9 cellular contexts compared by ENCODE assay signal in genomic region chr4:110198472-110199419, GRCh38. TPM values are rescaled to one million over a fixed set of nuclear protein-coding genes. Genes with fewer than 3 reads are reported as not detected.
A peak's percentile ranks its signal among the peaks of the same experiment; 100 is the strongest.
DNase-seq lines count a peak whose midpoint lies in the region; ATAC-seq, FAIRE-seq and TF ChIP-seq lines count a peak whose summit lies in the region.
"Had no signal": no experiment of that assay in that cellular context is flagged by ENCODE, and none has a peak within 500 bp of the region (broad histone marks: within the 10 kb centered on the region; RNA-seq: fewer than 3 reads in every experiment).

Gene ELOVL6 (minus strand): TSS chr4:110198615. CDS start chr4:110198335, 280 bp downstream.

- H2BK15ac ChIP-seq in H1 (ENCODE audit: low read length) = no peak within 1 kb of the TSS; the same call in 1 of the 2 replicates

- H2BK5ac ChIP-seq in H1 (ENCODE audit: low read depth, low read length) = peak within 1 kb of the TSS; percentile 95

- 3% methylated on average over 39 of the region's 45 CpGs; no CpG with 5 or more reads in 1 of the 2 experiments for WGBS in H1 (ENCODE audit: extremely low coverage in 1 of 2, insufficient coverage in 1 of 2, insufficient read length in 1 of 2, insufficient replicate concordance in 2 of 2, low coverage in 1 of 2, low lambda C conversion rate in 2 of 2, missing lambda C conversion rate in 1 of 2), 2 experiments
- WGBS in lung, 2 donors = 1 to 3% methylated on average over 45 of the region's 45 CpGs

- H2BK120ac ChIP-seq in H1 (replicated peaks; ENCODE audit: low read depth, low read length) = peak within 1 kb of the TSS; percentile 75

- peak within 1 kb of the TSS; percentile 68 to 95 (median 82) for H3K9ac ChIP-seq in H1 (replicated peaks in 1 of 4; ENCODE audit: extremely low read depth in 1 of 4, low read depth in 3 of 4, low read length in 3 of 4)

- H3K4ac ChIP-seq in H1 (replicated peaks; ENCODE audit: insufficient read length, low read depth, low read length) = peak within 1 kb of the TSS; percentile 64

- CTCF ChIA-PET in HEK293 (lab: Yijun Ruan, JAX) = interaction anchor here (0.6 to 1.2 kb wide), 2 partner anchors 152 to 312 kb away, joined by 3 to 7 read pairs; no protein-coding TSS in a partner anchor
- CTCF ChIA-PET in H1 (lab: Charles Lee; ENCODE audit: partially characterized antibody) = interaction anchor here (0.6 to 1.1 kb wide), 5 partner anchors 9 to 145 kb away, joined by 3 to 4 read pairs (median 3); no protein-coding TSS in a partner anchor

- FAIRE-seq in H1 (lab: Jason Lieb, UNC) = no peak
- FAIRE-seq: colon had no signal

- TF ChIP-seq RAD21 in H1 (IDR thresholded peaks at IDR 0.05 in 1 of 2, conservative IDR thresholded peaks at IDR 0.05 in 1 of 2; ENCODE audit: low read depth in 2 of 2, low read length in 2 of 2) = peak in 1 of 2 experiments; percentile 23; a peak in 1 of 4 replicates

- H3K79me1 ChIP-seq in H1 (ENCODE audit: low read depth, low read length) = no peaks in the 10 kb centered on the region

- H3K23me2 ChIP-seq in H1 (ENCODE audit: low read depth, low read length) = peaks cover 14% of the 10 kb centered on the region

- H4K8ac ChIP-seq in H1 (ENCODE audit: extremely low read depth, insufficient read depth, low read length) = peak within 1 kb of the TSS; percentile 94; the same call in 1 of the 2 replicates

- DNase-seq in DMS153 (lab: John Stamatoyannopoulos, UW) = peak; percentile 75
- peak; percentile 13 for DNase-seq in NCI-H345 treated with DMSO at 0.1 percent for 48 hours (lab: John Stamatoyannopoulos, UW; ENCODE audit: unreplicated experiment)
- DNase-seq in activated CD4-positive, alpha-beta T cell treated with anti-CD3 and anti-CD28 coated beads, Interleukin-2, amount 50 U/mL, for 48 hours = peak; percentile 46 to 50
- DNase-seq in H1 (ENCODE audit: low read depth in 1 of 2, low spot score in 2 of 2) = peak; percentile 77 to 81
- peak; percentile 46 for DNase-seq in lung (ENCODE audit: low spot score)
- DNase-seq in stimulated activated CD4-positive, alpha-beta T cell treated with anti-CD3 and anti-CD28 coated beads, TNF-alpha, amount 100 ng/mL, for 24 hours (ENCODE audit: low read depth in 3 of 3) = peak; percentile 6 to 32 (median 11)

- H2AFZ ChIP-seq in H1 (ENCODE audit: low read length) = peak within 1 kb of the TSS; percentile 76; the same call in 1 of the 2 replicates

- TF ChIP-seq EP300 in H1 (IDR thresholded peaks at IDR 0.05; ENCODE audit: borderline replicate concordance in 1 of 2, low read depth in 2 of 2, low read length in 2 of 2) = 0 out of 3 replicates have a peak, but pooled peaks of 1 of the 2 experiments have one; percentile 50

- peak within 1 kb of the TSS; percentile 49 for H3K56ac ChIP-seq in H1 (replicated peaks; ENCODE audit: insufficient read length, low read depth, low read length)

- peak within 1 kb of the TSS; percentile 82 for H2BK12ac ChIP-seq in H1 (ENCODE audit: low read depth, low read length)

- no peaks in the 10 kb centered on the region for H4K20me1 ChIP-seq in H1 (replicated peaks in 1 of 2; ENCODE audit: control insufficient read depth in 1 of 2, insufficient read depth in 2 of 2, low read length in 2 of 2)

- no peak within 1 kb of the TSS for H3K23ac ChIP-seq in H1 (ENCODE audit: insufficient read length)

- H3K79me2 ChIP-seq in H1 (ENCODE audit: control insufficient read depth in 1 of 2, insufficient read depth in 2 of 2, low read length in 2 of 2) = peaks cover 0 to 37% of the 10 kb centered on the region in 2 experiments; a peak in 2 of 4 replicates

- no peaks in the 10 kb centered on the region for H3K27me3 ChIP-seq in H1 (replicated peaks in 1 of 4; ENCODE audit: control insufficient read depth in 3 of 4, extremely low read depth in 1 of 4, insufficient read depth in 3 of 4, low read length in 3 of 4)
- H3K27me3 ChIP-seq in lung (ENCODE audit: control insufficient read depth, insufficient read depth) = no peaks in the 10 kb centered on the region

- H3K4me2 ChIP-seq in H1 (ENCODE audit: insufficient read depth in 1 of 2, low read depth in 2 of 2, low read length in 2 of 2) = peak within 1 kb of the TSS; percentile 88 to 91

- H3K9me3 ChIP-seq in HEK293 (ENCODE audit: control insufficient read depth, insufficient read depth, low read depth, low read length) (no peaks in the 10 kb centered on the region), H1 (ENCODE audit: insufficient read depth in 2 of 2, low read depth in 1 of 2, low read length in 1 of 2) (no peaks in the 10 kb centered on the region), lung (ENCODE audit: control insufficient read depth in 2 of 2, insufficient read depth in 1 of 2, low read length in 1 of 2) (peaks cover 0 to 2% of the 10 kb centered on the region in 2 donors)

- H3K27ac ChIP-seq in HEK293 (ENCODE audit: extremely low read depth, low read depth, low read length) = peak within 1 kb of the TSS; percentile 84
- peak within 1 kb of the TSS; percentile 84 for H3K27ac ChIP-seq in H1 (ENCODE audit: low read depth, low read length)
- peak within 1 kb of the TSS in 1 of 2 donors; percentile 17 for H3K27ac ChIP-seq in lung (ENCODE audit: low read depth in 1 of 2, low read length in 1 of 2)

- H3K4me1 ChIP-seq in HEK293 (ENCODE audit: control insufficient read depth, insufficient read depth, low read length) (no peaks in the 10 kb centered on the region), H1 (replicated peaks in 1 of 4; ENCODE audit: control insufficient read depth in 3 of 4, insufficient read depth in 4 of 4, low read length in 3 of 4) (peaks cover 3 to 11% (median 7%) of the 10 kb centered on the region in 4 experiments; a peak in 5 of 7 replicates), lung (ENCODE audit: control insufficient read depth in 2 of 2, insufficient read depth in 2 of 2, low read length in 2 of 2) (peaks cover 0 to 2% of the 10 kb centered on the region in 2 donors)

- peak within 1 kb of the TSS; percentile 81 for H4K91ac ChIP-seq in H1 (replicated peaks; ENCODE audit: insufficient read length, low read length)

- H3K18ac ChIP-seq in H1 (ENCODE audit: extremely low read depth, low read length) = peak within 1 kb of the TSS; percentile 91

- TF ChIP-seq CTCF in HEK293 (tag by site-specific recombination; IDR thresholded peaks at IDR 0.05) (no peak), H1 (IDR thresholded peaks at IDR 0.05; ENCODE audit: control extremely low read depth in 1 of 3, insufficient read depth in 1 of 3, low read depth in 1 of 3, low read length in 3 of 3) (no peak), lung (IDR thresholded peaks at IDR 0.05; ENCODE audit: control extremely low read depth, extremely low read depth) (no peak)

- POLR2A ChIA-PET in HEK293 (lab: Yijun Ruan, JAX) (interaction anchor here (0.6 to 0.7 kb wide), 3 partner anchors 112 to 213 kb away, joined by 3 to 5 read pairs (median 5); no protein-coding TSS in a partner anchor), H1 (lab: Charles Lee; ENCODE audit: partially characterized antibody) (interaction anchor here (0.6 to 2.9 kb wide), 16 partner anchors 9 to 179 kb away, joined by 3 to 25 read pairs (median 3); no protein-coding TSS in a partner anchor)

- H2AK5ac ChIP-seq in H1 (ENCODE audit: low read depth, low read length) = peak within 1 kb of the TSS; percentile 4

- H3K14ac ChIP-seq in H1 (ENCODE audit: insufficient read length) = no peak within 1 kb of the TSS

- ATAC-seq in lung (ENCODE audit: insufficient read depth, low FRiP score) (peak; percentile 31), HG03469 (IDR thresholded peaks at IDR 0.05; ENCODE audit: unreplicated experiment) (no peak)

- H3K36me3 ChIP-seq in HEK293 (ENCODE audit: control insufficient read depth in 2 of 2, insufficient read depth in 1 of 2, low read length in 2 of 2) (no peaks in the 10 kb centered on the region), H1 (ENCODE audit: control insufficient read depth in 2 of 4, insufficient read depth in 4 of 4, low read length in 3 of 4) (no peaks in the 10 kb centered on the region), lung (ENCODE audit: control insufficient read depth in 2 of 2, insufficient read depth in 2 of 2, low read length in 2 of 2) (no peaks in the 10 kb centered on the region)

- peak; percentile 30 to 42; a peak in 2 of 3 replicates for TF ChIP-seq POLR2A in H1 (IDR thresholded peaks at IDR 0.05; ENCODE audit: control extremely low read depth in 1 of 2, low read depth in 2 of 2, low read length in 2 of 2)

- peak within 1 kb of the TSS; percentile 91 for H4K5ac ChIP-seq in H1 (ENCODE audit: insufficient read length, low read depth, low read length)

- peak within 1 kb of the TSS; percentile 69 for H3K4me3 ChIP-seq in HEK293 (ENCODE audit: low read depth, low read length)
- peak within 1 kb of the TSS; percentile 72 to 95 (median 84) for H3K4me3 ChIP-seq in H1 (ENCODE audit: extremely low read depth in 1 of 4, insufficient read depth in 2 of 4, low read depth in 3 of 4, low read length in 4 of 4)
- H3K4me3 ChIP-seq in lung = peak within 1 kb of the TSS; percentile 48

- no peak within 1 kb of the TSS for H2BK20ac ChIP-seq in H1 (ENCODE audit: low read length)

TF ChIP-seq in HEK293, 187 proteins besides CTCF, POLR2A, EP300 and RAD21 (continues in another document):
- TF ChIP-seq KLF9 (tag by site-specific recombination; IDR thresholded peaks at IDR 0.05; ENCODE audit: low read depth) = 0 out of 2 replicates have a peak, but pooled peaks have one; percentile 12
- TF ChIP-seq ZNF354C (tag by site-specific recombination; IDR thresholded peaks at IDR 0.05; ENCODE audit: borderline replicate concordance, low read depth) = no peak

TF ChIP-seq in H1, 55 proteins besides CTCF, POLR2A, EP300 and RAD21 (continues in another document):
- peak; percentile 69 for TF ChIP-seq CREB1 (IDR thresholded peaks at IDR 0.05)
- no peak for TF ChIP-seq BCL11A (IDR thresholded peaks at IDR 0.05; ENCODE audit: low read depth in 2 of 2, low read length in 2 of 2)
- peak; percentile 81 for TF ChIP-seq RBBP5 (IDR thresholded peaks at IDR 0.05; ENCODE audit: borderline replicate concordance, low read depth, low read length)
- peak; percentile 33 for TF ChIP-seq KDM4A (IDR thresholded peaks at IDR 0.05; ENCODE audit: low read depth, low read length, severe bottlenecking)
- no peak for TF ChIP-seq GABPA (IDR thresholded peaks at IDR 0.05; ENCODE audit: borderline replicate concordance, insufficient read depth, low read length)
- TF ChIP-seq CEBPB (IDR thresholded peaks at IDR 0.05; ENCODE audit: low read depth, low read length) = no peak
- TF ChIP-seq JUN (IDR thresholded peaks at IDR 0.05; ENCODE audit: low read depth, low read length) = no peak

RNA-seq across cellular contexts. Expression of gene ELOVL6, which starts in this region (rescaled TPM):
- total RNA-seq in H1 (2021; fragmentation: NEBNext Ultra II Directional; extraction: Animal tissue kit (Norgen Biotek cat#: 25700)) = 86.6 and 89.6 TPM in 2 replicates
- 18.6 and 27.8 TPM in 2 replicates for polyA plus RNA-seq in H1 (2011; rRNA removed)
- 49.1 TPM for polyA plus RNA-seq in H1 (2011; cell fraction: cytosol; rRNA removed)
- polyA plus RNA-seq in H1 (2011; cell fraction: nucleus; rRNA removed) = 28.8 TPM
- 53.7 to 81.8 TPM (median 55.0 TPM) in 4 replicates for polyA plus RNA-seq in H1 (2012, experiment 1 of 2)
- 27.8 TPM for polyA plus RNA-seq in H1 (2012, experiment 2 of 2)
- polyA plus RNA-seq in H1 (2013, experiment 1 of 2) = 105 TPM
- 124 TPM for polyA plus RNA-seq in H1 (2013, experiment 2 of 2)
- polyA minus RNA-seq in H1 (2011; rRNA and poly(A)+ RNA removed) = 93.8 and 126 TPM in 2 replicates
- polyA minus RNA-seq in H1 (2011; cell fraction: cytosol; rRNA and poly(A)+ RNA removed) = 37.6 TPM
- 80.1 TPM for polyA minus RNA-seq in H1 (2011; cell fraction: nucleus; rRNA and poly(A)+ RNA removed)
- total RNA-seq in lung = 10 to 100 TPM in 1 of 2 donors, 1 to 10 TPM in 1; 8.0 to 17.4 TPM
- polyA plus RNA-seq in lung = 10 to 100 TPM in 1 of 2 donors, 1 to 10 TPM in 1; 5.5 to 21.1 TPM

Comparison
In these comparisons a context has a peak if more than half of its experiments do, and no peak if none do; other contexts are left out.
1. DNase-seq: peak in every context shown above with its lines; median percentile 79 in H1; 75 in DMS153; 48 in activated CD4-positive, alpha-beta T cell treated with anti-CD3 and anti-CD28 coated beads, Interleukin-2, amount 50 U/mL, for 48 hours; 46 in lung; 13 in NCI-H345 treated with DMSO at 0.1 percent for 48 hours; 11 in stimulated activated CD4-positive, alpha-beta T cell treated with anti-CD3 and anti-CD28 coated beads, TNF-alpha, amount 100 ng/mL, for 24 hours.